ENCODE assay signal across 1 cellular context in genomic region chr18:77123313-77124231, GRCh38.
TF ChIP-seq lines count a peak whose summit lies in the region.

No MANE protein-coding gene starts in this region.

TF ChIP-seq in GM12878, 131 proteins besides CTCF, POLR2A, EP300 and RAD21:
- peak; percentile 45; the same call in 1 of the 2 replicates for TF ChIP-seq DPF2 (IDR thresholded peaks at IDR 0.05)
- TF ChIP-seq SPI1 (IDR thresholded peaks at IDR 0.05; ENCODE audit: borderline replicate concordance, insufficient read depth, low read depth, low read length), result no peak
- no peak for TF ChIP-seq ZBTB4 (CRISPR knock-in tag; IDR thresholded peaks at IDR 0.05)
- peak; percentile 20; the same call in 1 of the 3 replicates for TF ChIP-seq POU2F2 (IDR thresholded peaks at IDR 0.05; ENCODE audit: borderline replicate concordance, low read depth, low read length)
- TF ChIP-seq NFXL1 (IDR thresholded peaks at IDR 0.05; ENCODE audit: borderline replicate concordance), result no peak
- TF ChIP-seq PML (IDR thresholded peaks at IDR 0.05; ENCODE audit: low read length), result no peak
- TF ChIP-seq IKZF1 (conservative IDR thresholded peaks at IDR 0.05), result peak; percentile 14; the same call in 1 of the 2 replicates
- peak; percentile 28; the same call in 1 of the 2 replicates for TF ChIP-seq POLR2AphosphoS5 (IDR thresholded peaks at IDR 0.05; ENCODE audit: low read length)
- peak; percentile 8; the same call in 1 of the 2 replicates for TF ChIP-seq RUNX3 (IDR thresholded peaks at IDR 0.05; ENCODE audit: low read length)
- no peak for TF ChIP-seq SIX5 (IDR thresholded peaks at IDR 0.05; ENCODE audit: low read depth, low read length, severe bottlenecking)
